In the genomic region with DNA sequence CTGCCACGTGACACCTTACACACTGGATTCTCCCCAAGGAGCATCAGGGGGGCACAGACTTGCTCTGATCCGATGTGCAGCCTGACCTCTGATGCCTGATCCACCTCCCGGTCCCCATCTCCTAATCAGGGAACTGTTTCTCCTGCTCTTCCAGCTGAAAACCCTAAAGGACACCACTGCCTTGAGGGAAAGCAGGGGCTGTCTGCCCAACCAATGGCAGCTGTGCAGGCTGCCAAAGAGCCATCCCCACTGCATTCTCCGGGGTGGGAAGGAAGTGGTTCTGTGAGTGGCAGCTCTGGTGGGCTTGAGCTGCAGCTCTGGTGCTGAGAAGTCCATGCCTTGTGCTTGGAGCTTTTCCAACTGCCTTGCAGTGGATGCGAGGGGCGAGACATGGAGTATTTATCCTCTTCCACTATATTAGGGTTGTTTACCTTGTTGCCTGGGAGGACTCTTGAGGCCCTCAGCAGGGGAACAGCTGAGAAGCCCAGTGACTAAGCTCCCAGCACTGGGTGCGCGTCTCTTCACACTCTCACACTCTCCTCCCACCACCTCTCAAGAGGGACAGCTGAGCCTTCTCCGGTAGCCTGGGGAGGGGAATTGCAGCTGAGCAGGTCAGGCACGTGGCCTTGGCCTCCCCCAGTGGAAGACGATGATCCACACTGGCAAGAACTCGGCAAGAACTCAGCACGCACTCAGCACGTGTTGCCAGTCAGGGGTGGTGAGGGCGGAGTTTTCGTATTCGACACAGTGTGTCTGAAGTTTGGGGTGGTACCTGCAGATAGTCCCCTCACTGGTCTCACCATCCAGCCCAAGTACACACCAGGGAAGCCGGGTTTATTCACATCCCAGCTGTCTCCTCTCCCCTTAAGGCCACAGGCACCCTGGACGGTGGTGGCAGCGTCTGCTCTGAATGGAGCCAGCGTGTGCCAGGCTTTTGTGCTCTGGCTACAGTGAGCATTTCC, we compare ENCODE assay signal across 1 cellular context.
TF ChIP-seq lines count a peak whose summit lies in the region.

No MANE protein-coding gene starts in this region.

TF ChIP-seq in WTC11, 78 proteins besides CTCF, POLR2A, EP300 and RAD21 (continued from another document):
- TF ChIP-seq, protein P1, sequence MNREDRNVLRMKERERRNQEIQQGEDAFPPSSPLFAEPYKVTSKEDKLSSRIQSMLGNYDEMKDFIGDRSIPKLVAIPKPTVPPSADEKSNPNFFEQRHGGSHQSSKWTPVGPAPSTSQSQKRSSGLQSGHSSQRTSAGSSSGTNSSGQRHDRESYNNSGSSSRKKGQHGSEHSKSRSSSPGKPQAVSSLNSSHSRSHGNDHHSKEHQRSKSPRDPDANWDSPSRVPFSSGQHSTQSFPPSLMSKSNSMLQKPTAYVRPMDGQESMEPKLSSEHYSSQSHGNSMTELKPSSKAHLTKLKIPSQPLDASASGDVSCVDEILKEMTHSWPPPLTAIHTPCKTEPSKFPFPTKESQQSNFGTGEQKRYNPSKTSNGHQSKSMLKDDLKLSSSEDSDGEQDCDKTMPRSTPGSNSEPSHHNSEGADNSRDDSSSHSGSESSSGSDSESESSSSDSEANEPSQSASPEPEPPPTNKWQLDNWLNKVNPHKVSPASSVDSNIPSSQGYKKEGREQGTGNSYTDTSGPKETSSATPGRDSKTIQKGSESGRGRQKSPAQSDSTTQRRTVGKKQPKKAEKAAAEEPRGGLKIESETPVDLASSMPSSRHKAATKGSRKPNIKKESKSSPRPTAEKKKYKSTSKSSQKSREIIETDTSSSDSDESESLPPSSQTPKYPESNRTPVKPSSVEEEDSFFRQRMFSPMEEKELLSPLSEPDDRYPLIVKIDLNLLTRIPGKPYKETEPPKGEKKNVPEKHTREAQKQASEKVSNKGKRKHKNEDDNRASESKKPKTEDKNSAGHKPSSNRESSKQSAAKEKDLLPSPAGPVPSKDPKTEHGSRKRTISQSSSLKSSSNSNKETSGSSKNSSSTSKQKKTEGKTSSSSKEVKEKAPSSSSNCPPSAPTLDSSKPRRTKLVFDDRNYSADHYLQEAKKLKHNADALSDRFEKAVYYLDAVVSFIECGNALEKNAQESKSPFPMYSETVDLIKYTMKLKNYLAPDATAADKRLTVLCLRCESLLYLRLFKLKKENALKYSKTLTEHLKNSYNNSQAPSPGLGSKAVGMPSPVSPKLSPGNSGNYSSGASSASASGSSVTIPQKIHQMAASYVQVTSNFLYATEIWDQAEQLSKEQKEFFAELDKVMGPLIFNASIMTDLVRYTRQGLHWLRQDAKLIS (CRISPR knock-in tag; IDR thresholded peaks at IDR 0.05; ENCODE audit: borderline replicate concordance), result no peak
- TF ChIP-seq MYBL2 (CRISPR knock-in tag; IDR thresholded peaks at IDR 0.05) (no peak), ZNF121 (CRISPR knock-in tag; IDR thresholded peaks at IDR 0.05) (no peak), FOXJ3 (CRISPR knock-in tag; IDR thresholded peaks at IDR 0.05; ENCODE audit: borderline replicate concordance) (no peak), ELF4 (CRISPR knock-in tag; IDR thresholded peaks at IDR 0.05; ENCODE audit: low read depth) (no peak), ZNF317 (CRISPR knock-in tag; IDR thresholded peaks at IDR 0.05; ENCODE audit: borderline replicate concordance, low read depth) (no peak), FOXK1 (CRISPR knock-in tag; IDR thresholded peaks at IDR 0.05) (no peak)
- TF ChIP-seq, protein P2, sequence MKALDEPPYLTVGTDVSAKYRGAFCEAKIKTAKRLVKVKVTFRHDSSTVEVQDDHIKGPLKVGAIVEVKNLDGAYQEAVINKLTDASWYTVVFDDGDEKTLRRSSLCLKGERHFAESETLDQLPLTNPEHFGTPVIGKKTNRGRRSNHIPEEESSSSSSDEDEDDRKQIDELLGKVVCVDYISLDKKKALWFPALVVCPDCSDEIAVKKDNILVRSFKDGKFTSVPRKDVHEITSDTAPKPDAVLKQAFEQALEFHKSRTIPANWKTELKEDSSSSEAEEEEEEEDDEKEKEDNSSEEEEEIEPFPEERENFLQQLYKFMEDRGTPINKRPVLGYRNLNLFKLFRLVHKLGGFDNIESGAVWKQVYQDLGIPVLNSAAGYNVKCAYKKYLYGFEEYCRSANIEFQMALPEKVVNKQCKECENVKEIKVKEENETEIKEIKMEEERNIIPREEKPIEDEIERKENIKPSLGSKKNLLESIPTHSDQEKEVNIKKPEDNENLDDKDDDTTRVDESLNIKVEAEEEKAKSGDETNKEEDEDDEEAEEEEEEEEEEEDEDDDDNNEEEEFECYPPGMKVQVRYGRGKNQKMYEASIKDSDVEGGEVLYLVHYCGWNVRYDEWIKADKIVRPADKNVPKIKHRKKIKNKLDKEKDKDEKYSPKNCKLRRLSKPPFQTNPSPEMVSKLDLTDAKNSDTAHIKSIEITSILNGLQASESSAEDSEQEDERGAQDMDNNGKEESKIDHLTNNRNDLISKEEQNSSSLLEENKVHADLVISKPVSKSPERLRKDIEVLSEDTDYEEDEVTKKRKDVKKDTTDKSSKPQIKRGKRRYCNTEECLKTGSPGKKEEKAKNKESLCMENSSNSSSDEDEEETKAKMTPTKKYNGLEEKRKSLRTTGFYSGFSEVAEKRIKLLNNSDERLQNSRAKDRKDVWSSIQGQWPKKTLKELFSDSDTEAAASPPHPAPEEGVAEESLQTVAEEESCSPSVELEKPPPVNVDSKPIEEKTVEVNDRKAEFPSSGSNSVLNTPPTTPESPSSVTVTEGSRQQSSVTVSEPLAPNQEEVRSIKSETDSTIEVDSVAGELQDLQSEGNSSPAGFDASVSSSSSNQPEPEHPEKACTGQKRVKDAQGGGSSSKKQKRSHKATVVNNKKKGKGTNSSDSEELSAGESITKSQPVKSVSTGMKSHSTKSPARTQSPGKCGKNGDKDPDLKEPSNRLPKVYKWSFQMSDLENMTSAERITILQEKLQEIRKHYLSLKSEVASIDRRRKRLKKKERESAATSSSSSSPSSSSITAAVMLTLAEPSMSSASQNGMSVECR (CRISPR knock-in tag; IDR thresholded peaks at IDR 0.05; ENCODE audit: borderline replicate concordance), result no peak
- TF ChIP-seq, protein P3, sequence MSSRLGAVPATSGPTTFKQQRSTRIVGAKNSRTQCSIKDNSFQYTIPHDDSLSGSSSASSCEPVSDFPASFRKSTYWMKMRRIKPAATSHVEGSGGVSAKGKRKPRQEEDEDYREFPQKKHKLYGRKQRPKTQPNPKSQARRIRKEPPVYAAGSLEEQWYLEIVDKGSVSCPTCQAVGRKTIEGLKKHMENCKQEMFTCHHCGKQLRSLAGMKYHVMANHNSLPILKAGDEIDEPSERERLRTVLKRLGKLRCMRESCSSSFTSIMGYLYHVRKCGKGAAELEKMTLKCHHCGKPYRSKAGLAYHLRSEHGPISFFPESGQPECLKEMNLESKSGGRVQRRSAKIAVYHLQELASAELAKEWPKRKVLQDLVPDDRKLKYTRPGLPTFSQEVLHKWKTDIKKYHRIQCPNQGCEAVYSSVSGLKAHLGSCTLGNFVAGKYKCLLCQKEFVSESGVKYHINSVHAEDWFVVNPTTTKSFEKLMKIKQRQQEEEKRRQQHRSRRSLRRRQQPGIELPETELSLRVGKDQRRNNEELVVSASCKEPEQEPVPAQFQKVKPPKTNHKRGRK (CRISPR knock-in tag; IDR thresholded peaks at IDR 0.05; ENCODE audit: borderline replicate concordance), result no peak
